In the genomic region with DNA sequence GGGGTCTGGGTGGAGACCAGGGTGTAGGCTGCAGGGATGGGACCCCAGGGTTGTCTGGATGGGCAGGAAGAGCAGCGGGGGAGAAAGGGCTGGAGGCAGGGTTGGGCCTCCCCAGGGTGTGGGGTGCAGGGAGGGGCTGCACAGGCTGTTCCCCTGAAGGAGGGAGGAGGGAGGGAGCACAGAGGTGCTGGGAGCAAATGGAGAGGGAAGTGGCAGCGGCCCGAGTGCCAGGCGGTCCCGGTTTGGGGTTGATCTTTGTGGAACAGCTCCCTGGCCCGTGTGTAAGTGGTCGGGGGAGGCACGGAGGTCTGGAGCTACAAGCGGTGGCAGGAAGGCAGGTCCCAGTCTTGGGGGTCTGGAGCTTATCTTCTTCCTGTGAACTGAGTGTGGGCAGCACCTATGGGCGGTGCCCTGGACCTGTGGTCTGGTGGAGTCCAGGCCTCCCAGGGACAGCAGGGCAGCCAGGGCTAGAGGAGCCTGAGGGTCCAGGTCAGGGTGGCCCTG, we compare ENCODE assay signal across 25 cellular contexts.
A peak's percentile ranks its signal among the peaks of the same experiment; 100 is the strongest.
DNase-seq lines count a peak whose midpoint lies in the region; ATAC-seq and TF ChIP-seq lines count a peak whose summit lies in the region.
"Had no signal": no experiment of that assay in that cellular context is flagged by ENCODE, and none has a peak within 500 bp of the region (broad histone marks: within the 10 kb centered on the region; RNA-seq: fewer than 3 reads in every experiment).

No MANE protein-coding gene starts in this region.

- no peak for TF ChIP-seq CTCF in GM12864 (IDR thresholded peaks at IDR 0.05; ENCODE audit: low read depth, low read length, missing control alignments)

- H3K9me3 Mint-ChIP-seq in activated T-helper 2 cell treated with anti-CD3 and anti-CD28 coated beads, Interferon-gamma antibody, Interleukin-2, Interleukin-4, amounts not matched to agents 10 μg/mL and 5 μg/mL and 100 μg/mL, durations not matched to agents 14 hours and 24 hours and 36 hours, result no peaks in the 10 kb centered on the region
- H3K9me3 Mint-ChIP-seq in activated T-helper 1 cell treated with anti-CD3 and anti-CD28 coated beads, Interleukin-12 subunit alpha, Interleukin-12 subunit beta, Interleukin-2, Interleukin-4 antibody, amounts not matched to agents 30 ng/mL and 10 ng/mL and 1 ng/mL, durations not matched to agents 14 hours and 24 hours and 36 hours, result no peaks in the 10 kb centered on the region
- H3K9me3 Mint-ChIP-seq: activated naive CD8-positive, alpha-beta T cell treated with anti-CD3 and anti-CD28 coated beads, Interleukin-2, amount 50 U/mL, for 24 hours; natural killer cell had no signal

- no peaks in the 10 kb centered on the region for H3K36me3 Mint-ChIP-seq in activated T-helper 2 cell treated with anti-CD3 and anti-CD28 coated beads, Interferon-gamma antibody, Interleukin-2, Interleukin-4, amounts not matched to agents 10 μg/mL and 5 μg/mL and 100 μg/mL, durations not matched to agents 14 hours and 24 hours and 36 hours (ENCODE audit: low read depth)
- no peaks in the 10 kb centered on the region for H3K36me3 Mint-ChIP-seq in activated T-helper 1 cell treated with anti-CD3 and anti-CD28 coated beads, Interleukin-12 subunit alpha, Interleukin-12 subunit beta, Interleukin-2, Interleukin-4 antibody, amounts not matched to agents 30 ng/mL and 10 ng/mL and 1 ng/mL, durations not matched to agents 14 hours and 24 hours and 36 hours (ENCODE audit: low read depth)
- H3K36me3 Mint-ChIP-seq: natural killer cell had no signal

- intact Hi-C loops in left ventricle myocardium superior (cut with micrococcal nuclease) (no loop called here), posterior vena cava (cut with DNase I) (no loop called here)
- intact Hi-C loops in activated T-helper 2 cell treated with anti-CD3 and anti-CD28 coated beads, Interferon-gamma antibody, Interleukin-2, Interleukin-4, amounts not matched to agents 10 μg/mL and 5 μg/mL and 100 μg/mL, durations not matched to agents 14 hours and 24 hours and 36 hours (cut with micrococcal nuclease), result no loop called here
- intact Hi-C loops in activated T-helper 1 cell treated with anti-CD3 and anti-CD28 coated beads, Interleukin-12 subunit alpha, Interleukin-12 subunit beta, Interleukin-2, Interleukin-4 antibody, amounts not matched to agents 30 ng/mL and 10 ng/mL and 1 ng/mL, durations not matched to agents 14 hours and 24 hours and 36 hours (cut with micrococcal nuclease), result no loop called here

- H3K4me3 ChIP-seq in GM12864 (ENCODE audit: low read depth, low read length), result peak overlapping the region; percentile 76
- H3K4me3 ChIP-seq: gastrocnemius medialis, HAP-1, hepatocyte, K562, smooth muscle cell had no signal

- peaks cover 1% of the 10 kb centered on the region for H3K27me3 Mint-ChIP-seq in activated T-helper 2 cell treated with anti-CD3 and anti-CD28 coated beads, Interferon-gamma antibody, Interleukin-2, Interleukin-4, amounts not matched to agents 10 μg/mL and 5 μg/mL and 100 μg/mL, durations not matched to agents 14 hours and 24 hours and 36 hours (ENCODE audit: low read depth)
- peaks cover 11% of the 10 kb centered on the region for H3K27me3 Mint-ChIP-seq in activated T-helper 1 cell treated with anti-CD3 and anti-CD28 coated beads, Interleukin-12 subunit alpha, Interleukin-12 subunit beta, Interleukin-2, Interleukin-4 antibody, amounts not matched to agents 30 ng/mL and 10 ng/mL and 1 ng/mL, durations not matched to agents 14 hours and 24 hours and 36 hours (ENCODE audit: insufficient read depth)
- H3K27me3 Mint-ChIP-seq: activated naive CD8-positive, alpha-beta T cell treated with anti-CD3 and anti-CD28 coated beads, Interleukin-2, amount 50 U/mL, for 24 hours had no signal

- H3K4me3 Mint-ChIP-seq in activated T-helper 2 cell treated with anti-CD3 and anti-CD28 coated beads, Interferon-gamma antibody, Interleukin-2, Interleukin-4, amounts not matched to agents 10 μg/mL and 5 μg/mL and 100 μg/mL, durations not matched to agents 14 hours and 24 hours and 36 hours (ENCODE audit: low read depth), result no peak overlapping the region
- H3K4me3 Mint-ChIP-seq in activated T-helper 1 cell treated with anti-CD3 and anti-CD28 coated beads, Interleukin-12 subunit alpha, Interleukin-12 subunit beta, Interleukin-2, Interleukin-4 antibody, amounts not matched to agents 30 ng/mL and 10 ng/mL and 1 ng/mL, durations not matched to agents 14 hours and 24 hours and 36 hours, result no peak overlapping the region
- H3K4me3 Mint-ChIP-seq: activated naive CD8-positive, alpha-beta T cell treated with anti-CD3 and anti-CD28 coated beads, Interleukin-2, amount 50 U/mL, for 24 hours; central memory CD8-positive, alpha-beta T cell; mesothelial cell of epicardium; natural killer cell had no signal

- no peaks in the 10 kb centered on the region for H3K4me1 Mint-ChIP-seq in activated T-helper 2 cell treated with anti-CD3 and anti-CD28 coated beads, Interferon-gamma antibody, Interleukin-2, Interleukin-4, amounts not matched to agents 10 μg/mL and 5 μg/mL and 100 μg/mL, durations not matched to agents 14 hours and 24 hours and 36 hours (ENCODE audit: low read depth)
- no peaks in the 10 kb centered on the region for H3K4me1 Mint-ChIP-seq in activated T-helper 1 cell treated with anti-CD3 and anti-CD28 coated beads, Interleukin-12 subunit alpha, Interleukin-12 subunit beta, Interleukin-2, Interleukin-4 antibody, amounts not matched to agents 30 ng/mL and 10 ng/mL and 1 ng/mL, durations not matched to agents 14 hours and 24 hours and 36 hours (ENCODE audit: low read depth)
- H3K4me1 Mint-ChIP-seq: activated naive CD8-positive, alpha-beta T cell treated with anti-CD3 and anti-CD28 coated beads, Interleukin-2, amount 50 U/mL, for 24 hours; central memory CD8-positive, alpha-beta T cell; mesothelial cell of epicardium; natural killer cell had no signal

- no peak for ATAC-seq in left ventricle myocardium superior
- ATAC-seq: activated naive CD8-positive, alpha-beta T cell treated with anti-CD3 and anti-CD28 coated beads, Interleukin-2, amount 50 U/mL, for 24 hours; gastrocnemius medialis; K562; left colon had no signal

- no peak for DNase-seq in GM12864 (ENCODE audit: low read depth)
- peak; percentile 1 for DNase-seq in H4 (ENCODE audit: low spot score)
- DNase-seq in left ventricle myocardium superior, result peak; percentile 4
- peak; percentile 47 for DNase-seq in posterior vena cava (ENCODE audit: low spot score)
- DNase-seq in activated T-helper 2 cell treated with anti-CD3 and anti-CD28 coated beads, Interferon-gamma antibody, Interleukin-2, Interleukin-4, amounts not matched to agents 10 μg/mL and 5 μg/mL and 100 μg/mL, durations not matched to agents 14 hours and 24 hours and 36 hours (ENCODE audit: low spot score), result no peak
- DNase-seq in activated T-helper 1 cell treated with anti-CD3 and anti-CD28 coated beads, Interleukin-12 subunit alpha, Interleukin-12 subunit beta, Interleukin-2, Interleukin-4 antibody, amounts not matched to agents 30 ng/mL and 10 ng/mL and 1 ng/mL, durations not matched to agents 14 hours and 24 hours and 36 hours (ENCODE audit: low spot score), result no peak
- DNase-seq in stimulated activated CD8-positive, alpha-beta memory T cell treated with anti-CD3 and anti-CD28 coated beads, Interleukin-4, amount 100 ng/mL, for 48 hours, result no peak
- DNase-seq: activated CD4-positive, alpha-beta T cell treated with anti-CD3 and anti-CD28 coated beads, Interleukin-2, amount 50 U/mL, for 4 hours; activated CD8-positive, alpha-beta memory T cell treated with anti-CD3 and anti-CD28 coated beads, Interleukin-2, amount 50 U/mL, for 48 hours; activated naive CD8-positive, alpha-beta T cell treated with anti-CD3 and anti-CD28 coated beads, Interleukin-2, amount 50 U/mL, for 24 hours; dermis blood vessel endothelial cell; gastrocnemius medialis; natural killer cell; NCI-H1092 treated with DMSO at 0.1 percent for 48 hours; NCI-H187 treated with DMSO at 0.1 percent for 48 hours; NCI-H2171 treated with DMSO at 0.1 percent for 48 hours; NCI-H524 treated with DMSO at 0.1 percent for 48 hours; T1000 had no signal

- no peak overlapping the region for H3K27ac Mint-ChIP-seq in activated T-helper 2 cell treated with anti-CD3 and anti-CD28 coated beads, Interferon-gamma antibody, Interleukin-2, Interleukin-4, amounts not matched to agents 10 μg/mL and 5 μg/mL and 100 μg/mL, durations not matched to agents 14 hours and 24 hours and 36 hours
- no peak overlapping the region for H3K27ac Mint-ChIP-seq in activated T-helper 1 cell treated with anti-CD3 and anti-CD28 coated beads, Interleukin-12 subunit alpha, Interleukin-12 subunit beta, Interleukin-2, Interleukin-4 antibody, amounts not matched to agents 30 ng/mL and 10 ng/mL and 1 ng/mL, durations not matched to agents 14 hours and 24 hours and 36 hours
- H3K27ac Mint-ChIP-seq: activated naive CD8-positive, alpha-beta T cell treated with anti-CD3 and anti-CD28 coated beads, Interleukin-2, amount 50 U/mL, for 24 hours; mesothelial cell of epicardium; natural killer cell had no signal

Comparison
In these comparisons a context has a peak if more than half of its experiments do, and no peak if none do; other contexts are left out.
1. DNase-seq: peak in H4 (single experiment), left ventricle myocardium superior (single experiment) and posterior vena cava (single experiment); none in GM12864 (single experiment), activated T-helper 2 cell treated with anti-CD3 and anti-CD28 coated beads, Interferon-gamma antibody, Interleukin-2, Interleukin-4, amounts not matched to agents 10 μg/mL and 5 μg/mL and 100 μg/mL, durations not matched to agents 14 hours and 24 hours and 36 hours (single experiment), activated T-helper 1 cell treated with anti-CD3 and anti-CD28 coated beads, Interleukin-12 subunit alpha, Interleukin-12 subunit beta, Interleukin-2, Interleukin-4 antibody, amounts not matched to agents 30 ng/mL and 10 ng/mL and 1 ng/mL, durations not matched to agents 14 hours and 24 hours and 36 hours (single experiment) and stimulated activated CD8-positive, alpha-beta memory T cell treated with anti-CD3 and anti-CD28 coated beads, Interleukin-4, amount 100 ng/mL, for 48 hours (single experiment).